ENCODE assay signal across 10 cellular contexts in genomic region chr9:94173632-94174031, GRCh38.
DNase-seq lines count a peak whose midpoint lies in the region; ATAC-seq and TF ChIP-seq lines count a peak whose summit lies in the region.
"Had no signal": no experiment of that assay in that cellular context is flagged by ENCODE, and none has a peak within 500 bp of the region (broad histone marks: within the 10 kb centered on the region; RNA-seq: fewer than 3 reads in every experiment).

No MANE protein-coding gene starts in this region.

- no peak overlapping the region for H3K27ac ChIP-seq in mammary epithelial cell (ENCODE audit: insufficient read depth, low read depth, low read length)

- H3K36me3 ChIP-seq in mammary epithelial cell (ENCODE audit: insufficient read depth, low read length): peaks cover 42% of the 10 kb centered on the region

- H3K4me3 Mint-ChIP-seq in MCF 10A (ENCODE audit: unreplicated experiment): peak overlapping the region; percentile 83
- H3K4me3 Mint-ChIP-seq in central memory CD8-positive, alpha-beta T cell: peak overlapping the region; percentile 29
- H3K4me3 Mint-ChIP-seq in stimulated activated naive CD8-positive, alpha-beta T cell treated with anti-CD3 and anti-CD28 coated beads, Interleukin-15, amount 100 ng/mL, for 72 hours: peak overlapping the region; percentile 9 to 69

- dilution Hi-C loops in mammary epithelial cell (cut with HindIII; ENCODE audit: low sequenced_read_pairs): no loop called here

- no peaks in the 10 kb centered on the region for H3K9me3 ChIP-seq in mammary epithelial cell (replicated peaks; ENCODE audit: insufficient read depth, low read length)

- no peaks in the 10 kb centered on the region for H3K9me3 Mint-ChIP-seq in MCF 10A (ENCODE audit: unreplicated experiment)
- no peaks in the 10 kb centered on the region for H3K9me3 Mint-ChIP-seq in central memory CD8-positive, alpha-beta T cell
- H3K9me3 Mint-ChIP-seq in stimulated activated naive CD8-positive, alpha-beta T cell treated with anti-CD3 and anti-CD28 coated beads, Interleukin-15, amount 100 ng/mL, for 72 hours: no peaks in the 10 kb centered on the region

- peaks cover 99% of the 10 kb centered on the region for H3K79me2 ChIP-seq in mammary epithelial cell (ENCODE audit: insufficient read depth, low read length)

- CTCF ChIA-PET in MCF 10A (lab: Yijun Ruan, JAX): interaction anchor here (0.8 to 5.5 kb wide), 4 partner anchors 76 to 174 kb away, joined by 3 to 47 read pairs (median 4); no protein-coding TSS in a partner anchor
- CTCF ChIA-PET in mammary epithelial cell (lab: Charles Lee; ENCODE audit: low non-redundant PET): no interaction called here

- WGBS in mammary epithelial cell (ENCODE audit: low coverage, missing lambda C conversion rate): 61% methylated on average over 2 of the region's 3 CpGs

- peak; percentile 33 for ATAC-seq in HG03095 (IDR thresholded peaks at IDR 0.05; ENCODE audit: unreplicated experiment)
- ATAC-seq in central memory CD8-positive, alpha-beta T cell (replicated peaks; ENCODE audit: extremely low read depth, poor library complexity, severe bottlenecking): peak; percentile 16
- ATAC-seq in stimulated activated naive CD8-positive, alpha-beta T cell treated with anti-CD3 and anti-CD28 coated beads, Interleukin-15, amount 100 ng/mL, for 72 hours: peak; percentile 96

- TF ChIP-seq CTCF in MCF 10A (IDR thresholded peaks at IDR 0.05; ENCODE audit: unreplicated experiment): no peak
- no peak for TF ChIP-seq CTCF in mammary epithelial cell (conservative IDR thresholded peaks at IDR 0.05 in 1 of 2, IDR thresholded peaks at IDR 0.05 in 1 of 2; ENCODE audit: extremely low read depth in 1 of 2, insufficient read depth in 1 of 2, low read depth in 1 of 2, low read length in 2 of 2)

- peaks cover 44% of the 10 kb centered on the region for H3K4me1 Mint-ChIP-seq in MCF 10A (ENCODE audit: insufficient read depth, unreplicated experiment)
- H3K4me1 Mint-ChIP-seq in central memory CD8-positive, alpha-beta T cell: peaks cover 63% of the 10 kb centered on the region
- H3K4me1 Mint-ChIP-seq in stimulated activated naive CD8-positive, alpha-beta T cell treated with anti-CD3 and anti-CD28 coated beads, Interleukin-15, amount 100 ng/mL, for 72 hours: peaks cover 78% of the 10 kb centered on the region

- no peaks in the 10 kb centered on the region for H3K27me3 ChIP-seq in mammary epithelial cell (ENCODE audit: insufficient read depth, low read length)

- H3K4me2 ChIP-seq in mammary epithelial cell (ENCODE audit: insufficient read depth, low read depth, low read length): no peak overlapping the region

- H3K4me1 ChIP-seq in mammary epithelial cell (ENCODE audit: insufficient read depth, low read length): peaks cover 30% of the 10 kb centered on the region

- no peaks in the 10 kb centered on the region for H3K27me3 Mint-ChIP-seq in MCF 10A (ENCODE audit: insufficient read depth, unreplicated experiment)
- no peaks in the 10 kb centered on the region for H3K27me3 Mint-ChIP-seq in central memory CD8-positive, alpha-beta T cell
- H3K27me3 Mint-ChIP-seq in stimulated activated naive CD8-positive, alpha-beta T cell treated with anti-CD3 and anti-CD28 coated beads, Interleukin-15, amount 100 ng/mL, for 72 hours: no peaks in the 10 kb centered on the region

- H3K9ac ChIP-seq in mammary epithelial cell (ENCODE audit: insufficient read depth, low read length): no peak overlapping the region

- no peak overlapping the region for H2AFZ ChIP-seq in mammary epithelial cell (ENCODE audit: low read depth, low read length)

- DNase-seq in MCF 10A (ENCODE audit: unreplicated experiment) (no peak), mammary epithelial cell (no peak), NCI-H2196 (lab: John Stamatoyannopoulos, UW; ENCODE audit: unreplicated experiment) (no peak), HuH-7 (ENCODE audit: low spot score) (no peak), NCI-H524 treated with DMSO at 0.1 percent for 48 hours (lab: John Stamatoyannopoulos, UW) (no peak)
- no peak for DNase-seq in central memory CD8-positive, alpha-beta T cell (ENCODE audit: low spot score in 2 of 2)
- peak in 1 of 2 donors; percentile 55 for DNase-seq in stimulated activated naive CD8-positive, alpha-beta T cell treated with anti-CD3 and anti-CD28 coated beads, Interleukin-15, amount 100 ng/mL, for 72 hours
- DNase-seq: hypothalamus, NCI-H526 had no signal

- H4K20me1 ChIP-seq in mammary epithelial cell (ENCODE audit: insufficient read depth, low read length): peaks cover 47% of the 10 kb centered on the region

- BruUV-seq in MCF 10A (replicated peaks; lab: Mats Ljungman, UMichigan) (no TSS peak), mammary epithelial cell (replicated peaks; lab: Mats Ljungman, UMichigan) (no TSS peak)

- in situ Hi-C loops in mammary epithelial cell (cut with MboI; ENCODE audit: low sequenced_read_pairs in 2 of 2): loop anchor here in 1 of 2 donors (25.0 kb wide), 1 partner anchor 111 kb away; no protein-coding TSS in a partner anchor

- H3K36me3 Mint-ChIP-seq in MCF 10A (ENCODE audit: insufficient read depth, unreplicated experiment): peaks cover 89% of the 10 kb centered on the region
- peaks cover 31% of the 10 kb centered on the region for H3K36me3 Mint-ChIP-seq in central memory CD8-positive, alpha-beta T cell (ENCODE audit: insufficient read depth)

- intact Hi-C loops in MCF 10A (cut with micrococcal nuclease): loop anchor here (5.0 kb wide), 1 partner anchor 161 kb away; no protein-coding TSS in a partner anchor
- intact Hi-C loops in mammary epithelial cell (cut with micrococcal nuclease): no loop called here

- no peak overlapping the region for H3K4me3 ChIP-seq in mammary epithelial cell (replicated peaks in 1 of 3; ENCODE audit: insufficient read depth in 1 of 3, low read depth in 2 of 3, low read length in 3 of 3)

- POLR2A ChIA-PET in MCF 10A (lab: Yijun Ruan, JAX): interaction anchor here (1.0 to 11.9 kb wide), 9 partner anchors 10 to 111 kb away, joined by 3 to 330 read pairs (median 3); no protein-coding TSS in a partner anchor

- no peak overlapping the region for H3K27ac Mint-ChIP-seq in MCF 10A (ENCODE audit: low read depth, unreplicated experiment)
- peak overlapping the region; percentile 13 for H3K27ac Mint-ChIP-seq in central memory CD8-positive, alpha-beta T cell (ENCODE audit: low read depth)
- H3K27ac Mint-ChIP-seq in stimulated activated naive CD8-positive, alpha-beta T cell treated with anti-CD3 and anti-CD28 coated beads, Interleukin-15, amount 100 ng/mL, for 72 hours: peak overlapping the region; percentile 45 to 74

Comparison
In these comparisons a context has a peak if more than half of its experiments do, and no peak if none do; other contexts are left out.
1. H3K4me3 Mint-ChIP-seq: peak in every context shown above with its lines; median percentile 83 in MCF 10A; 39 in stimulated activated naive CD8-positive, alpha-beta T cell treated with anti-CD3 and anti-CD28 coated beads, Interleukin-15, amount 100 ng/mL, for 72 hours; 29 in central memory CD8-positive, alpha-beta T cell.
2. ATAC-seq: peak in every context shown above with its lines; median percentile 96 in stimulated activated naive CD8-positive, alpha-beta T cell treated with anti-CD3 and anti-CD28 coated beads, Interleukin-15, amount 100 ng/mL, for 72 hours; 33 in HG03095; 16 in central memory CD8-positive, alpha-beta T cell.